In genomic region chr1:27671964-27672749, GRCh38 we compare ENCODE assay signal across 8 cellular contexts. TPM values are rescaled to one million over a fixed set of nuclear protein-coding genes. Genes with fewer than 3 reads are reported as not detected.
DNase-seq lines count a peak whose midpoint lies in the region; ATAC-seq and TF ChIP-seq lines count a peak whose summit lies in the region.

TSS of gene IFI6 (minus strand) at chr1:27672192. CDS start at chr1:27669314, 2,878 bp downstream.

- H3K9me3 ChIP-seq in prostate gland (no peaks in the 10 kb centered on the region), uterus (no peaks in the 10 kb centered on the region)

- under 1% methylated on average over 10 of the region's 10 CpGs for WGBS in prostate gland

- H3K36me3 ChIP-seq in prostate gland = no peaks in the 10 kb centered on the region
- H3K36me3 ChIP-seq in uterus = no peaks in the 10 kb centered on the region

- H3K4me3 ChIP-seq in prostate gland (peak within 1 kb of the TSS; percentile 32 to 37), uterus (peak within 1 kb of the TSS; percentile 41 to 49)

- intact Hi-C loops in T-helper 1 cell treated with Interleukin-12 subunit alpha and Interleukin-12 subunit beta and Interleukin-4 antibody, amounts not matched to agents 30 ng/mL and 1 ng/mL, for 36 hours (cut with micrococcal nuclease) = loop anchor here (1.0 to 5.0 kb wide), 8 partner anchors 9 to 975 kb away; partner anchors contain the start of genes FAM76A, PPP1R8, RNU11 and SLC9A1
- intact Hi-C loops in left cardiac atrium (cut with DNase I) (loop anchor here in 1 of 2 donors (5.0 kb wide), 1 partner anchor 55 kb away; the partner anchor contains the start of gene FAM76A), prostate gland (cut with DNase I) (loop anchor here (1.0 kb wide), 1 partner anchor 53 kb away; the partner anchor contains the start of gene FAM76A), uterus (cut with DNase I; ENCODE audit: low total_unique reads) (no loop called here)

- TF ChIP-seq POLR2A in prostate gland (IDR thresholded peaks at IDR 0.05) (peak; percentile 45), uterus (IDR thresholded peaks at IDR 0.05) (peak; percentile 39 to 52)

- TF ChIP-seq CTCF in GM12872 (IDR thresholded peaks at IDR 0.05; ENCODE audit: insufficient read depth, low read depth, low read length) = peak; percentile 55
- peak in 3 of 4 experiments; percentile 21 to 56 (median 54) for TF ChIP-seq CTCF in prostate gland (IDR thresholded peaks at IDR 0.05)
- peak; percentile 34 to 61 (median 48) for TF ChIP-seq CTCF in uterus (IDR thresholded peaks at IDR 0.05)

- ATAC-seq in HG02642 (IDR thresholded peaks at IDR 0.05; ENCODE audit: poor library complexity, unreplicated experiment) = peak; percentile 74
- peak; percentile 98 for ATAC-seq in left cardiac atrium

- H3K27me3 ChIP-seq in prostate gland (replicated peaks; ENCODE audit: insufficient read depth) (no peaks in the 10 kb centered on the region), uterus (no peaks in the 10 kb centered on the region)

- peak within 1 kb of the TSS; percentile 80 to 86 for H3K27ac ChIP-seq in prostate gland
- peak within 1 kb of the TSS; percentile 93 to 95 for H3K27ac ChIP-seq in uterus

- peak; percentile 87 for DNase-seq in NCI-H1436 treated with DMSO at 0.1 percent for 48 hours (lab: John Stamatoyannopoulos, UW)
- peak; percentile 25 to 96 (median 84) for DNase-seq in amygdala (lab: John Stamatoyannopoulos, UW)
- DNase-seq in left cardiac atrium = peak; percentile 88
- DNase-seq in prostate gland (ENCODE audit: low spot score) = peak; percentile 87
- DNase-seq in uterus = peak; percentile 84 to 90

- peaks cover 6% of the 10 kb centered on the region for H3K4me1 ChIP-seq in prostate gland (replicated peaks)
- peaks cover 0 to 12% of the 10 kb centered on the region in 2 donors for H3K4me1 ChIP-seq in uterus

RNA-seq across cellular contexts. Expression of gene IFI6, which starts in this region (rescaled TPM):
- 267 and 279 TPM in 2 replicates for total RNA-seq in T-helper 1 cell treated with Interleukin-12 subunit alpha and Interleukin-12 subunit beta and Interleukin-4 antibody, amounts not matched to agents 30 ng/mL and 1 ng/mL, for 36 hours
- total RNA-seq in left cardiac atrium (100 to 1,000 TPM in 1 of 2 donors, 10 to 100 TPM in 1; 40.6 to 143 TPM), prostate gland (100 to 1,000 TPM in 1 of 2 donors, 10 to 100 TPM in 1; 40.4 to 274 TPM), uterus (100 to 1,000 TPM in 1 of 4 donors, 10 to 100 TPM in 3; 64.4 to 103 (median 79.5) TPM)

Comparison
In these comparisons a context has a peak if more than half of its experiments do, and no peak if none do; other contexts are left out.
1. Peak in every context shown above with its lines: DNase-seq, ATAC-seq, H3K4me3 ChIP-seq and H3K27ac ChIP-seq.